Comparison of ENCODE assay signal across 14 cellular contexts in the genomic region with DNA sequence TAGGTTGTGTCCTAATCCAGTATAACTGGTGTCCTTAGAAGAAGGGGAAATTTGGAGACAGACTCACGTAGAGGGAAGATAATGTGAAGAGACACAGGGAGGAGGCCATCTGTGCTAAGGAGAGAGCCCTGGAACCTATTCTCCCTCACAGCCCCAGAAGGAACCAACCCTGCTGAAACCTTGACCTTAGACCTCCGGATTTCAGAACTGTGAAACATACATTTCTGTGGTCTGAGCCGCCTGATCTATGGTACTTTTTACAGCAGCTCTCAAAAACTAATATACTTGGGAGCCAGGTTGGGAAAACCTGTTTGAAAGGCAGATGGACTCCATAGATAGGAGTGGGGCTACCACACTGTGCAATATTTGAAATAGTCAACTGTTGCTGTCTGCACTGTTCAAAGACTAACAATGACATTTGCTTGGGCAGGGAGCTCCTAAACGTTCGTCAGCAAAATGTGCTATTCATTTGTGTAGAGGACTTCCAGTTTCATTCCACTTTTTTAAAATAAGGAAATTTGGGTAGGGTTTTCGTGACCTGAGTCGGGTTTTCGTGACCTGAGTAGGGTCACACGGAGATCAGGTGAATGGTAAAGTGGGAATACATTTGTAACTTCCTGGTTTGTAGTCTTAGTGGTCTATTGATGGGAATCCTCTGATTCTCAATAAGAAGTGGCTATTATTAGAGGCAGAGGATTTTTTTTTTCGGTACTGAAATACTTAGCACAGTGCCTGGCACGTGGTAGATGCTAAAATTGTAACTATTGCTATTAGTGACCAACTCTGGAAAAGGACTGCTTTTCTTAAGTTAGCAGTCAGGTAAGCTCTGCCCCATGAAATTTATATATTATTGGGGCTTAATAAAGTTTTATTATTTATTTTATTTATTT. TPM values are rescaled to one million over a fixed set of nuclear protein-coding genes. Genes with fewer than 3 reads are reported as not detected.
DNase-seq lines count a peak whose midpoint lies in the region; ATAC-seq and TF ChIP-seq lines count a peak whose summit lies in the region.
"Had no signal": no experiment of that assay in that cellular context is flagged by ENCODE, and none has a peak within 500 bp of the region (broad histone marks: within the 10 kb centered on the region; RNA-seq: fewer than 3 reads in every experiment).

No MANE protein-coding gene starts in this region.

- H3K36me3 Mint-ChIP-seq in activated T-cell treated with anti-CD3 and anti-CD28 coated beads, Interleukin-2, amount 50 U/mL, for 24 hours (ENCODE audit: low read depth) = peaks cover 42% of the 10 kb centered on the region

- TF ChIP-seq CTCF in NB4 (IDR thresholded peaks at IDR 0.05; ENCODE audit: low read depth, low read length) = no peak
- no peak for TF ChIP-seq CTCF in colonic mucosa (IDR thresholded peaks at IDR 0.05)
- TF ChIP-seq CTCF in transverse colon (IDR thresholded peaks at IDR 0.05) = no peak

- peak overlapping the region; percentile 6 for H3K27ac Mint-ChIP-seq in activated T-cell treated with anti-CD3 and anti-CD28 coated beads, Interleukin-2, amount 50 U/mL, for 24 hours

- WGBS in transverse colon (ENCODE audit: low coverage in 1 of 2), 2 donors = 74 to 89% methylated on average over 10 to 11 of the region's 11 CpGs

- TF ChIP-seq POLR2A in NB4 (IDR thresholded peaks at IDR 0.05; ENCODE audit: extremely low read depth, insufficient read length) (no peak), transverse colon (IDR thresholded peaks at IDR 0.05) (no peak)

- no peaks in the 10 kb centered on the region for H3K4me1 ChIP-seq in colonic mucosa
- H3K4me1 ChIP-seq in transverse colon = no peaks in the 10 kb centered on the region
- H3K4me1 ChIP-seq: A549, ascending aorta had no signal

- intact Hi-C loops in colonic mucosa (cut with DNase I) = no loop called here
- intact Hi-C loops in transverse colon (cut with DNase I; ENCODE audit: low total_unique reads) = no loop called here
- intact Hi-C loops in left colon (cut with DNase I, micrococcal nuclease) = no loop called here

- DNase-seq in activated T-cell treated with anti-CD3 and anti-CD28 coated beads, Interleukin-2, amount 50 U/mL, for 24 hours = no peak
- DNase-seq in activated T-cell treated with anti-CD3 and anti-CD28 coated beads for 4 hours (no peak), NB4 (ENCODE audit: low read depth) (peak; percentile 62), colonic mucosa (peak; percentile 7), transverse colon (no peak), GF-D8 (lab: John Stamatoyannopoulos, UW) (no peak), left colon (no peak)
- DNase-seq: activated CD8-positive, alpha-beta memory T cell treated with anti-CD3 and anti-CD28 coated beads, Interleukin-2, amount 50 U/mL, for 48 hours; dorsolateral prefrontal cortex; hypothalamus; substantia nigra had no signal

- H3K4me1 Mint-ChIP-seq in activated T-cell treated with anti-CD3 and anti-CD28 coated beads, Interleukin-2, amount 50 U/mL, for 24 hours (ENCODE audit: low read depth) = peaks cover 42% of the 10 kb centered on the region

- no peak overlapping the region for H3K27ac ChIP-seq in colonic mucosa
- peak overlapping the region in 3 of 4 donors; percentile 9 to 36 (median 26) for H3K27ac ChIP-seq in transverse colon
- H3K27ac ChIP-seq: A549, ascending aorta had no signal

- no peaks in the 10 kb centered on the region for H3K27me3 ChIP-seq in colonic mucosa
- H3K27me3 ChIP-seq in transverse colon = no peaks in the 10 kb centered on the region
- H3K27me3 ChIP-seq: ascending aorta, dorsolateral prefrontal cortex had no signal

- H3K27me3 Mint-ChIP-seq in activated T-cell treated with anti-CD3 and anti-CD28 coated beads, Interleukin-2, amount 50 U/mL, for 24 hours = no peaks in the 10 kb centered on the region

- H3K9me3 Mint-ChIP-seq in activated T-cell treated with anti-CD3 and anti-CD28 coated beads, Interleukin-2, amount 50 U/mL, for 24 hours = no peaks in the 10 kb centered on the region

- in situ Hi-C loops in transverse colon (cut with MboI; ENCODE audit: low pct_ligation_motif_present in 1 of 4, low pct_unique_long_range_greater_than_20kb in 1 of 4, low sequenced_read_pairs in 3 of 4) = no loop called here

- TF ChIP-seq EP300 in transverse colon (IDR thresholded peaks at IDR 0.05; ENCODE audit: low read depth) = no peak

- H3K4me3 ChIP-seq in NB4 (ENCODE audit: low read depth, low read length) (no peak overlapping the region), colonic mucosa (no peak overlapping the region), transverse colon (no peak overlapping the region)
- H3K4me3 ChIP-seq: A549, ascending aorta, dorsolateral prefrontal cortex had no signal

- H3K9me3 ChIP-seq in colonic mucosa (no peaks in the 10 kb centered on the region), transverse colon (no peaks in the 10 kb centered on the region)
- H3K9me3 ChIP-seq: A549, ascending aorta had no signal

- H3K36me3 ChIP-seq in colonic mucosa = no peaks in the 10 kb centered on the region
- H3K36me3 ChIP-seq in transverse colon = no peaks in the 10 kb centered on the region
- H3K36me3 ChIP-seq: ascending aorta had no signal

- no peak overlapping the region for H3K4me3 Mint-ChIP-seq in activated T-cell treated with anti-CD3 and anti-CD28 coated beads, Interleukin-2, amount 50 U/mL, for 24 hours

- ATAC-seq in HG02885 (IDR thresholded peaks at IDR 0.05; ENCODE audit: poor library complexity, unreplicated experiment) (no peak), left colon (no peak)
- ATAC-seq: A549 had no signal

- H3K9ac ChIP-seq in colonic mucosa (ENCODE audit: low read depth in 2 of 2, low read length in 2 of 2) = no peak overlapping the region

RNA-seq across cellular contexts. Expression of gene TAGAP, which starts 11.4 kb away (rescaled TPM):
- 1 to 10 TPM; 1.1 to 2.3 TPM for total RNA-seq in colonic mucosa
- total RNA-seq in transverse colon = 10 to 100 TPM in 2 of 4 donors, 1 to 10 TPM in 2; 5.1 to 10.3 (median 8.9) TPM
- total RNA-seq in left colon = 1 to 10 TPM; 2.2 to 2.8 TPM

RNA-seq across cellular contexts. Expression of gene RSPH3, which starts 33.4 kb away (rescaled TPM):
- total RNA-seq in colonic mucosa (10 to 100 TPM; 17.5 to 19.8 TPM), transverse colon (10 to 100 TPM; 13.3 to 24.1 (median 23.5) TPM), left colon (10 to 100 TPM; 17.6 to 20.0 TPM)

Comparison
In these comparisons a context has a peak if more than half of its experiments do, and no peak if none do; other contexts are left out.
1. DNase-seq: peak in NB4 (single experiment) and colonic mucosa (single experiment); none in activated T-cell treated with anti-CD3 and anti-CD28 coated beads, Interleukin-2, amount 50 U/mL, for 24 hours (single experiment), activated T-cell treated with anti-CD3 and anti-CD28 coated beads for 4 hours (single experiment), transverse colon (single experiment), GF-D8 (single experiment) and left colon (0 of 2).